ENCODE assay signal across 9 cellular contexts in genomic region chr10:100913470-100913865, GRCh38. TPM values are rescaled to one million over a fixed set of nuclear protein-coding genes. Genes with fewer than 3 reads are reported as not detected.
DNase-seq lines count a peak whose midpoint lies in the region; ATAC-seq, FAIRE-seq and TF ChIP-seq lines count a peak whose summit lies in the region.
"Had no signal": no experiment of that assay in that cellular context is flagged by ENCODE, and none has a peak within 500 bp of the region (broad histone marks: within the 10 kb centered on the region; RNA-seq: fewer than 3 reads in every experiment).

No MANE protein-coding gene starts in this region.

- peaks cover 36% of the 10 kb centered on the region for H3K36me3 Mint-ChIP-seq in CD8-positive, alpha-beta T cell

- H3K9ac ChIP-seq in PC-3 (ENCODE audit: low read length): peak overlapping the region; percentile 95

- H3K4me1 Mint-ChIP-seq in CD8-positive, alpha-beta T cell (ENCODE audit: low read depth): peaks cover 48% of the 10 kb centered on the region

- CTCF ChIA-PET in CD8-positive, alpha-beta T cell (lab: Charles Lee): interaction anchor here (1.1 to 2.3 kb wide), 2 partner anchors 16 to 101 kb away, joined by 4 to 10 read pairs; no protein-coding TSS in a partner anchor
- CTCF ChIA-PET in PC-3 (lab: Charles Lee): no interaction called here

- peaks cover 17% of the 10 kb centered on the region for H4K20me1 ChIP-seq in PC-3 (ENCODE audit: low read length)
- peaks cover 23% of the 10 kb centered on the region for H4K20me1 ChIP-seq in osteoblast (ENCODE audit: insufficient read depth, low read length)

- H3K27ac Mint-ChIP-seq in CD8-positive, alpha-beta T cell: peak overlapping the region; percentile 98

- H3K4me3 Mint-ChIP-seq in CD8-positive, alpha-beta T cell: peak overlapping the region; percentile 99

- H3K79me2 ChIP-seq in PC-3 (ENCODE audit: low read length) (peaks cover 32% of the 10 kb centered on the region), osteoblast (ENCODE audit: insufficient read depth, low read length) (peaks cover 44% of the 10 kb centered on the region)

- H3K27ac ChIP-seq in CD8-positive, alpha-beta T cell (ENCODE audit: low read depth, low read length): peak overlapping the region; percentile 67
- H3K27ac ChIP-seq in PC-3 (ENCODE audit: low read length) (no peak overlapping the region), osteoblast (ENCODE audit: low read depth, low read length) (peak overlapping the region; percentile 72)

- no peaks in the 10 kb centered on the region for H3K27me3 Mint-ChIP-seq in CD8-positive, alpha-beta T cell (ENCODE audit: low read depth)

- no TSS peak for BruUV-seq in PC-3 (replicated peaks; lab: Mats Ljungman, UMichigan)

- H3K4me3 ChIP-seq in CD8-positive, alpha-beta T cell (ENCODE audit: low read depth, low read length): peak overlapping the region; percentile 100
- H3K4me3 ChIP-seq in PC-3 (ENCODE audit: low read length) (peak overlapping the region; percentile 88), osteoblast (ENCODE audit: insufficient read depth, low read length) (peak overlapping the region; percentile 97)

- H3K27me3 ChIP-seq in CD8-positive, alpha-beta T cell (ENCODE audit: insufficient read depth, low read length): no peaks in the 10 kb centered on the region
- H3K27me3 ChIP-seq in PC-3 (ENCODE audit: low read length) (no peaks in the 10 kb centered on the region), osteoblast (ENCODE audit: insufficient read depth, low read length) (no peaks in the 10 kb centered on the region)

- H3K9me3 Mint-ChIP-seq in CD8-positive, alpha-beta T cell: no peaks in the 10 kb centered on the region

- peak; percentile 48 for FAIRE-seq in endometrium (lab: Jason Lieb, UNC)
- FAIRE-seq: colon had no signal

- H3K4me2 ChIP-seq in PC-3 (ENCODE audit: low read length) (peak overlapping the region; percentile 96), osteoblast (ENCODE audit: insufficient read depth, low read length) (peak overlapping the region; percentile 83)

- ATAC-seq in CD8-positive, alpha-beta T cell: peak; percentile 30
- ATAC-seq in PC-3: no peak
- ATAC-seq in HG02610 (IDR thresholded peaks at IDR 0.05; ENCODE audit: unreplicated experiment): no peak
- no peak for ATAC-seq in GM19463 (IDR thresholded peaks at IDR 0.05; ENCODE audit: unreplicated experiment)

- intact Hi-C loops in CD8-positive, alpha-beta T cell (cut with DNase I, micrococcal nuclease): loop anchor here (2.0 to 10.0 kb wide), 10 partner anchors 73 to 1291 kb away; partner anchors contain the start of genes COX15 (in 2 of the 2), CUTC (in 2 of the 2), BTRC (in 1 of the 2) and ERLIN1 (in 1 of the 2)
- intact Hi-C loops in PC-3 (cut with micrococcal nuclease): no loop called here

- H2AFZ ChIP-seq in PC-3 (ENCODE audit: low read length) (0 out of 2 replicates have a peak overlapping the region, but pooled peaks have one; percentile 98), osteoblast (ENCODE audit: low read length) (peak overlapping the region; percentile 90)

- peaks cover 15% of the 10 kb centered on the region for H3K36me3 ChIP-seq in CD8-positive, alpha-beta T cell (ENCODE audit: insufficient read depth, low read length)
- H3K36me3 ChIP-seq in PC-3 (ENCODE audit: low read depth, low read length): peaks cover 16% of the 10 kb centered on the region
- H3K36me3 ChIP-seq in osteoblast (ENCODE audit: insufficient read depth, low read length): peaks cover 26% of the 10 kb centered on the region

- peaks cover 21% of the 10 kb centered on the region for H3K4me1 ChIP-seq in CD8-positive, alpha-beta T cell (ENCODE audit: insufficient read depth, low read length)
- H3K4me1 ChIP-seq in PC-3 (ENCODE audit: insufficient read depth, low read length) (peaks cover 16% of the 10 kb centered on the region), osteoblast (ENCODE audit: insufficient read depth, low read length) (peaks cover 28% of the 10 kb centered on the region)

- H3K9me3 ChIP-seq in CD8-positive, alpha-beta T cell (ENCODE audit: low read length): no peaks in the 10 kb centered on the region
- H3K9me3 ChIP-seq in PC-3 (ENCODE audit: low read length): no peaks in the 10 kb centered on the region
- H3K9me3 ChIP-seq in osteoblast (ENCODE audit: low read depth, low read length): no peaks in the 10 kb centered on the region

- DNase-seq in CD8-positive, alpha-beta T cell: no peak
- DNase-seq in PC-3 (no peak), osteoblast (ENCODE audit: insufficient read length, low spot score, missing footprints) (peak; percentile 66), pons (ENCODE audit: low spot score) (no peak), T1000 (lab: John Stamatoyannopoulos, UW) (no peak)

- POLR2A ChIA-PET in CD8-positive, alpha-beta T cell (lab: Charles Lee): interaction anchor here (0.6 to 0.8 kb wide), 5 partner anchors 13 to 378 kb away, joined by 3 to 5 read pairs (median 3); partner anchors contain the start of gene HIF1AN
- POLR2A ChIA-PET in PC-3 (lab: Charles Lee; ENCODE audit: unreplicated experiment): no interaction called here

- H3F3A ChIP-seq in PC-3 (ENCODE audit: low read length, unreplicated experiment): no peaks in the 10 kb centered on the region

- H3K9me2 ChIP-seq in PC-3 (replicated peaks; ENCODE audit: low read length): no peaks in the 10 kb centered on the region

- no peak for TF ChIP-seq CTCF in CD8-positive, alpha-beta T cell (IDR thresholded peaks at IDR 0.05)
- TF ChIP-seq CTCF in PC-3 (conservative IDR thresholded peaks at IDR 0.05; ENCODE audit: low read depth, low read length): no peak
- TF ChIP-seq CTCF in osteoblast (IDR thresholded peaks at IDR 0.05; ENCODE audit: extremely low read depth, low read depth, low read length): no peak

RNA-seq across cellular contexts. Expression of gene SLF2, which starts 0.7 kb away (rescaled TPM):
- total RNA-seq in CD8-positive, alpha-beta T cell: 1 to 10 TPM; 8.0 to 8.3 TPM
- total RNA-seq in PC-3 (2014; rRNA removed): 18.5 and 19.5 TPM in 2 replicates
- total RNA-seq in osteoblast: 39.1 and 43.0 TPM in 2 replicates

RNA-seq across cellular contexts. Expression of gene SEMA4G, which starts 55.8 kb away (rescaled TPM):
- under 1 TPM; 0.35 to 0.61 TPM for total RNA-seq in CD8-positive, alpha-beta T cell
- total RNA-seq in PC-3 (2014; rRNA removed) (2.6 TPM in 2 replicates), osteoblast (under 0.01 and 0.29 TPM in 2 replicates)
